Comparison of ENCODE assay signal across 25 cellular contexts in the genomic region with DNA sequence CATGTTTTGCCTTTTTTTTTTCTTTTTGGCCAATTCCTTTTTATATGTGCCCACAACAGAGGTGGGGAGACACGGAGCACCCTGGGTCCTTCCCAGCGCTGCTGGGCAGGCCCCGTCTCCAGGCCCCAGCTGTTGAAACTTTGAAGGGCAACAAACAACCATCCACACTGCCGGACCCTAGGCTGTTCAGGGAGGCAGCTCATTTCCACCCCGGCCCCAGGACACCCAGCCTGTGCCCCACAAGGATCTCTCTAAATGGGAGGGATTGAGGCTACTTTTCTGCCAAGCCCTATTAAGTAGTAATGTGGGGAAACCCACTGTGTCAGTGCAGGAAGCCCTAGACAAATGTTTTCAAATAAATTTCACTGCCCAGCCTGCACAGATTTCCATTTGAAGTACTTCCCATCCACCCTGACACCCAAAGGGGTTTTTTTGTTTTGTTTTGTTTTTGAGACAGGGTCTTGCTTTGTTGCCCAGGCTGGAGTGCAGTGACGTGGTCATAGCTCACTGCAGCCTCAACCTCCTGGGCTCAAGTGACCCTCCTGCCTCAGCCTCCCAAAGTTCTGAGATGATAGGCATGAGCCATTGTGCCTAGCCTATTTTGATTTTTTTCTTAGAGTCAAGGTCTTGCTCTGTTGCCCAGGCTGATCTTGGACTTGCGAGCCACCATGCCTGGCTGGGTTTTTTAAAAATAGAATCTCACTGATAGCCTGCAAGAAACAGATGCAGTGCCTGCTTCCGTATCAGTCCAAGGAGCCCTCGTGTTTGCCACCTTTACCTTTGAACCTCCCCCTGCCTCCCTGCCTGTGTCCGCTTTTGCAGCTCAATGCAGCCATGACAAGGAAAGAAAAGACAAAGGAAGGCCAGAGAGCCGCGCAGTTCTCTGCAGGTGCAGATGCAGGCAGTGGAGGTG. TPM values are rescaled to one million over a fixed set of nuclear protein-coding genes. Genes with fewer than 3 reads are reported as not detected.
"Had no signal": no experiment of that assay in that cellular context is flagged by ENCODE, and none has a peak within 500 bp of the region (broad histone marks: within the 10 kb centered on the region; RNA-seq: fewer than 3 reads in every experiment).

No MANE protein-coding gene starts in this region.

- H3K27ac ChIP-seq: esophagus muscularis mucosa, hepatocyte, prostate gland, right atrium auricular region, thyroid gland, upper lobe of right lung had no signal

- H3K9me3 ChIP-seq: esophagus muscularis mucosa, prostate gland, right atrium auricular region, thyroid gland, upper lobe of right lung had no signal

- ATAC-seq: left lobe of liver; naive thymus-derived CD8-positive, alpha-beta T cell had no signal

- H3K79me2 ChIP-seq: hepatocyte had no signal

- H3K27me3 Mint-ChIP-seq: activated naive CD8-positive, alpha-beta T cell treated with anti-CD3 and anti-CD28 coated beads, Interleukin-2, amount 10 ng/mL, durations not matched to agents 7 days and 5 days; naive thymus-derived CD8-positive, alpha-beta T cell had no signal

- H3K4me3 Mint-ChIP-seq: activated naive CD8-positive, alpha-beta T cell treated with anti-CD3 and anti-CD28 coated beads, Interleukin-2, amount 10 ng/mL, durations not matched to agents 7 days and 5 days; immature natural killer cell; naive thymus-derived CD8-positive, alpha-beta T cell had no signal

- H3K36me3 ChIP-seq: prostate gland had no signal

- H3K4me2 ChIP-seq: hepatocyte had no signal

- H2AFZ ChIP-seq: hepatocyte had no signal

- H3K9me3 Mint-ChIP-seq: activated naive CD8-positive, alpha-beta T cell treated with anti-CD3 and anti-CD28 coated beads, Interleukin-2, amount 10 ng/mL, durations not matched to agents 7 days and 5 days; immature natural killer cell had no signal

- H3K4me1 Mint-ChIP-seq: activated naive CD8-positive, alpha-beta T cell treated with anti-CD3 and anti-CD28 coated beads, Interleukin-2, amount 10 ng/mL, durations not matched to agents 7 days and 5 days; immature natural killer cell had no signal

- H3K4me1 ChIP-seq: esophagus muscularis mucosa, prostate gland, right atrium auricular region, thyroid gland, upper lobe of right lung had no signal

- H3K27me3 ChIP-seq: esophagus muscularis mucosa, hepatocyte, right atrium auricular region, thyroid gland, upper lobe of right lung had no signal

- H3K4me3 ChIP-seq: esophagus muscularis mucosa, hepatocyte, lung, prostate gland, right atrium auricular region, thyroid gland, upper lobe of right lung had no signal

- DNase-seq: activated CD4-positive, alpha-beta T cell treated with anti-CD3 and anti-CD28 coated beads for 4 hours; activated CD4-positive, alpha-beta T cell treated with anti-CD3 and anti-CD28 coated beads, Interleukin-2, amount 50 U/mL, for 48 hours; activated CD4-positive, CD25-positive, alpha-beta regulatory T cell; activated CD8-positive, alpha-beta memory T cell treated with anti-CD3 and anti-CD28 coated beads, Interleukin-2, amount 50 U/mL, for 48 hours; activated effector memory CD4-positive, alpha-beta T cell treated with Interleukin-2 at 50 U/mL for 16 hours; activated naive CD8-positive, alpha-beta T cell treated with anti-CD3 and anti-CD28 coated beads, Interleukin-2, amount 10 ng/mL, durations not matched to agents 7 days and 5 days; activated T-cell treated with anti-CD3 and anti-CD28 coated beads, Interleukin-2, amount 50 U/mL, for 48 hours; amygdala; effector memory CD4-positive, alpha-beta T cell; glutamatergic neuron; immature natural killer cell; naive thymus-derived CD8-positive, alpha-beta T cell; stimulated activated CD4-positive, alpha-beta T cell treated with anti-CD3 and anti-CD28 coated beads, Interleukin-2, amount 100 ng/mL, for 24 hours; stimulated activated naive CD4-positive, alpha-beta T cell; substantia nigra; T1000; thyroid gland; upper lobe of right lung had no signal

- H3K27ac Mint-ChIP-seq: activated naive CD8-positive, alpha-beta T cell treated with anti-CD3 and anti-CD28 coated beads, Interleukin-2, amount 10 ng/mL, durations not matched to agents 7 days and 5 days; immature natural killer cell had no signal

RNA-seq across cellular contexts. Expression of gene CLCN4, which starts 13.4 kb away (rescaled TPM):
- total RNA-seq: T-helper 1 cell treated with Interleukin-12 subunit alpha and Interleukin-12 subunit beta and Interleukin-4 antibody, amounts not matched to agents 30 ng/mL and 1 ng/mL, for 36 hours had no signal
